Comparison of ENCODE assay signal across 2 cellular contexts in genomic region chr5:78718827-78719226, GRCh38.
TF ChIP-seq lines count a peak whose summit lies in the region.

No MANE protein-coding gene starts in this region.

TF ChIP-seq in GM23338, 12 proteins besides CTCF, POLR2A, EP300 and RAD21:
- TF ChIP-seq STAT1 (IDR thresholded peaks at IDR 0.05; ENCODE audit: unreplicated experiment) (no peak), ZNF114 (CRISPR knock-in tag; IDR thresholded peaks at IDR 0.05) (no peak), EZH2phosphoT487 (IDR thresholded peaks at IDR 0.05; ENCODE audit: unreplicated experiment) (no peak), EZH2 (IDR thresholded peaks at IDR 0.05; ENCODE audit: low read depth, unreplicated experiment) (no peak), JUNB (IDR thresholded peaks at IDR 0.05; ENCODE audit: unreplicated experiment) (no peak), ETS1 (IDR thresholded peaks at IDR 0.05) (no peak), POLR2AphosphoS5 (IDR thresholded peaks at IDR 0.05; ENCODE audit: low read depth) (no peak), CREB1 (CRISPR knock-in tag; IDR thresholded peaks at IDR 0.05; ENCODE audit: low read depth) (no peak), NANOG (IDR thresholded peaks at IDR 0.05; ENCODE audit: borderline replicate concordance) (no peak), ZNF331 (CRISPR knock-in tag; IDR thresholded peaks at IDR 0.05; ENCODE audit: low read depth) (no peak)
- TF ChIP-seq, protein P1, sequence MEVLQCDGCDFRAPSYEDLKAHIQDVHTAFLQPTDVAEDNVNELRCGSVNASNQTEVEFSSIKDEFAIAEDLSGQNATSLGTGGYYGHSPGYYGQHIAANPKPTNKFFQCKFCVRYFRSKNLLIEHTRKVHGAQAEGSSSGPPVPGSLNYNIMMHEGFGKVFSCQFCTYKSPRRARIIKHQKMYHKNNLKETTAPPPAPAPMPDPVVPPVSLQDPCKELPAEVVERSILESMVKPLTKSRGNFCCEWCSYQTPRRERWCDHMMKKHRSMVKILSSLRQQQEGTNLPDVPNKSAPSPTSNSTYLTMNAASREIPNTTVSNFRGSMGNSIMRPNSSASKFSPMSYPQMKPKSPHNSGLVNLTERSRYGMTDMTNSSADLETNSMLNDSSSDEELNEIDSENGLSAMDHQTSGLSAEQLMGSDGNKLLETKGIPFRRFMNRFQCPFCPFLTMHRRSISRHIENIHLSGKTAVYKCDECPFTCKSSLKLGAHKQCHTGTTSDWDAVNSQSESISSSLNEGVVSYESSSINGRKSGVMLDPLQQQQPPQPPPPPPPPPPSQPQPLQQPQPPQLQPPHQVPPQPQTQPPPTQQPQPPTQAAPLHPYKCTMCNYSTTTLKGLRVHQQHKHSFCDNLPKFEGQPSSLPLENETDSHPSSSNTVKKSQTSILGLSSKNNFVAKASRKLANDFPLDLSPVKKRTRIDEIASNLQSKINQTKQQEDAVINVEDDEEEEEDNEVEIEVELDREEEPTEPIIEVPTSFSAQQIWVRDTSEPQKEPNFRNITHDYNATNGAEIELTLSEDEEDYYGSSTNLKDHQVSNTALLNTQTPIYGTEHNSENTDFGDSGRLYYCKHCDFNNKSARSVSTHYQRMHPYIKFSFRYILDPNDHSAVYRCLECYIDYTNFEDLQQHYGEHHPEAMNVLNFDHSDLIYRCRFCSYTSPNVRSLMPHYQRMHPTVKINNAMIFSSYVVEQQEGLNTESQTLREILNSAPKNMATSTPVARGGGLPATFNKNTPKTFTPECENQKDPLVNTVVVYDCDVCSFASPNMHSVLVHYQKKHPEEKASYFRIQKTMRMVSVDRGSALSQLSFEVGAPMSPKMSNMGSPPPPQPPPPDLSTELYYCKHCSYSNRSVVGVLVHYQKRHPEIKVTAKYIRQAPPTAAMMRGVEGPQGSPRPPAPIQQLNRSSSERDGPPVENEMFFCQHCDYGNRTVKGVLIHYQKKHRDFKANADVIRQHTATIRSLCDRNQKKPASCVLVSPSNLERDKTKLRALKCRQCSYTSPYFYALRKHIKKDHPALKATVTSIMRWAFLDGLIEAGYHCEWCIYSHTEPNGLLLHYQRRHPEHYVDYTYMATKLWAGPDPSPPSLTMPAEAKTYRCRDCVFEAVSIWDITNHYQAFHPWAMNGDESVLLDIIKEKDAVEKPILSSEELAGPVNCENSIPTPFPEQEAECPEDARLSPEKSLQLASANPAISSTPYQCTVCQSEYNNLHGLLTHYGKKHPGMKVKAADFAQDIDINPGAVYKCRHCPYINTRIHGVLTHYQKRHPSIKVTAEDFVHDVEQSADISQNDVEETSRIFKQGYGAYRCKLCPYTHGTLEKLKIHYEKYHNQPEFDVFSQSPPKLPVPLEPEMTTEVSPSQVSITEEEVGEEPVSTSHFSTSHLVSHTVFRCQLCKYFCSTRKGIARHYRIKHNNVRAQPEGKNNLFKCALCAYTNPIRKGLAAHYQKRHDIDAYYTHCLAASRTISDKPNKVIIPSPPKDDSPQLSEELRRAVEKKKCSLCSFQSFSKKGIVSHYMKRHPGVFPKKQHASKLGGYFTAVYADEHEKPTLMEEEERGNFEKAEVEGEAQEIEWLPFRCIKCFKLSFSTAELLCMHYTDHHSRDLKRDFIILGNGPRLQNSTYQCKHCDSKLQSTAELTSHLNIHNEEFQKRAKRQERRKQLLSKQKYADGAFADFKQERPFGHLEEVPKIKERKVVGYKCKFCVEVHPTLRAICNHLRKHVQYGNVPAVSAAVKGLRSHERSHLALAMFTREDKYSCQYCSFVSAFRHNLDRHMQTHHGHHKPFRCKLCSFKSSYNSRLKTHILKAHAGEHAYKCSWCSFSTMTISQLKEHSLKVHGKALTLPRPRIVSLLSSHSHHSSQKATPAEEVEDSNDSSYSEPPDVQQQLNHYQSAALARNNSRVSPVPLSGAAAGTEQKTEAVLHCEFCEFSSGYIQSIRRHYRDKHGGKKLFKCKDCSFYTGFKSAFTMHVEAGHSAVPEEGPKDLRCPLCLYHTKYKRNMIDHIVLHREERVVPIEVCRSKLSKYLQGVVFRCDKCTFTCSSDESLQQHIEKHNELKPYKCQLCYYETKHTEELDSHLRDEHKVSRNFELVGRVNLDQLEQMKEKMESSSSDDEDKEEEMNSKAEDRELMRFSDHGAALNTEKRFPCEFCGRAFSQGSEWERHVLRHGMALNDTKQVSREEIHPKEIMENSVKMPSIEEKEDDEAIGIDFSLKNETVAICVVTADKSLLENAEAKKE (CRISPR knock-in tag; IDR thresholded peaks at IDR 0.05), result no peak
- TF ChIP-seq, protein P2, sequence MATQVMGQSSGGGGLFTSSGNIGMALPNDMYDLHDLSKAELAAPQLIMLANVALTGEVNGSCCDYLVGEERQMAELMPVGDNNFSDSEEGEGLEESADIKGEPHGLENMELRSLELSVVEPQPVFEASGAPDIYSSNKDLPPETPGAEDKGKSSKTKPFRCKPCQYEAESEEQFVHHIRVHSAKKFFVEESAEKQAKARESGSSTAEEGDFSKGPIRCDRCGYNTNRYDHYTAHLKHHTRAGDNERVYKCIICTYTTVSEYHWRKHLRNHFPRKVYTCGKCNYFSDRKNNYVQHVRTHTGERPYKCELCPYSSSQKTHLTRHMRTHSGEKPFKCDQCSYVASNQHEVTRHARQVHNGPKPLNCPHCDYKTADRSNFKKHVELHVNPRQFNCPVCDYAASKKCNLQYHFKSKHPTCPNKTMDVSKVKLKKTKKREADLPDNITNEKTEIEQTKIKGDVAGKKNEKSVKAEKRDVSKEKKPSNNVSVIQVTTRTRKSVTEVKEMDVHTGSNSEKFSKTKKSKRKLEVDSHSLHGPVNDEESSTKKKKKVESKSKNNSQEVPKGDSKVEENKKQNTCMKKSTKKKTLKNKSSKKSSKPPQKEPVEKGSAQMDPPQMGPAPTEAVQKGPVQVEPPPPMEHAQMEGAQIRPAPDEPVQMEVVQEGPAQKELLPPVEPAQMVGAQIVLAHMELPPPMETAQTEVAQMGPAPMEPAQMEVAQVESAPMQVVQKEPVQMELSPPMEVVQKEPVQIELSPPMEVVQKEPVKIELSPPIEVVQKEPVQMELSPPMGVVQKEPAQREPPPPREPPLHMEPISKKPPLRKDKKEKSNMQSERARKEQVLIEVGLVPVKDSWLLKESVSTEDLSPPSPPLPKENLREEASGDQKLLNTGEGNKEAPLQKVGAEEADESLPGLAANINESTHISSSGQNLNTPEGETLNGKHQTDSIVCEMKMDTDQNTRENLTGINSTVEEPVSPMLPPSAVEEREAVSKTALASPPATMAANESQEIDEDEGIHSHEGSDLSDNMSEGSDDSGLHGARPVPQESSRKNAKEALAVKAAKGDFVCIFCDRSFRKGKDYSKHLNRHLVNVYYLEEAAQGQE (IDR thresholded peaks at IDR 0.05; ENCODE audit: unreplicated experiment), result no peak

TF ChIP-seq in H1, 55 proteins besides CTCF, POLR2A, EP300 and RAD21 (continued from another document):
- TF ChIP-seq CBX8 (IDR thresholded peaks at IDR 0.05; ENCODE audit: borderline replicate concordance, low read depth, low read length) (no peak), TEAD4 (IDR thresholded peaks at IDR 0.05; ENCODE audit: low read depth, low read length) (no peak), KDM5A (IDR thresholded peaks at IDR 0.05; ENCODE audit: low read length) (no peak), SP1 (IDR thresholded peaks at IDR 0.05; ENCODE audit: low read depth, low read length) (no peak), SRF (IDR thresholded peaks at IDR 0.05; ENCODE audit: low read depth, low read length) (no peak), NRF1 (IDR thresholded peaks at IDR 0.05; ENCODE audit: low read depth, low read length) (no peak), BRCA1 (IDR thresholded peaks at IDR 0.05; ENCODE audit: low read depth, low read length) (no peak), ASH2L (IDR thresholded peaks at IDR 0.05; ENCODE audit: low read length) (no peak), TAF1 (IDR thresholded peaks at IDR 0.05; ENCODE audit: low read depth, low read length) (no peak), EGR1 (IDR thresholded peaks at IDR 0.05; ENCODE audit: borderline replicate concordance, low read depth, low read length) (no peak), POLR2AphosphoS5 (IDR thresholded peaks at IDR 0.05; ENCODE audit: low read depth, low read length) (no peak), RXRA (IDR thresholded peaks at IDR 0.05; ENCODE audit: insufficient read depth, low read depth, low read length) (no peak), GABPA (IDR thresholded peaks at IDR 0.05; ENCODE audit: borderline replicate concordance, insufficient read depth, low read length) (no peak)
- TF ChIP-seq, protein P3, sequence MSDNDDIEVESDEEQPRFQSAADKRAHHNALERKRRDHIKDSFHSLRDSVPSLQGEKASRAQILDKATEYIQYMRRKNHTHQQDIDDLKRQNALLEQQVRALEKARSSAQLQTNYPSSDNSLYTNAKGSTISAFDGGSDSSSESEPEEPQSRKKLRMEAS (IDR thresholded peaks at IDR 0.05), result no peak
- TF ChIP-seq, protein P4, sequence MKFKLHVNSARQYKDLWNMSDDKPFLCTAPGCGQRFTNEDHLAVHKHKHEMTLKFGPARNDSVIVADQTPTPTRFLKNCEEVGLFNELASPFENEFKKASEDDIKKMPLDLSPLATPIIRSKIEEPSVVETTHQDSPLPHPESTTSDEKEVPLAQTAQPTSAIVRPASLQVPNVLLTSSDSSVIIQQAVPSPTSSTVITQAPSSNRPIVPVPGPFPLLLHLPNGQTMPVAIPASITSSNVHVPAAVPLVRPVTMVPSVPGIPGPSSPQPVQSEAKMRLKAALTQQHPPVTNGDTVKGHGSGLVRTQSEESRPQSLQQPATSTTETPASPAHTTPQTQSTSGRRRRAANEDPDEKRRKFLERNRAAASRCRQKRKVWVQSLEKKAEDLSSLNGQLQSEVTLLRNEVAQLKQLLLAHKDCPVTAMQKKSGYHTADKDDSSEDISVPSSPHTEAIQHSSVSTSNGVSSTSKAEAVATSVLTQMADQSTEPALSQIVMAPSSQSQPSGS (IDR thresholded peaks at IDR 0.05; ENCODE audit: low read length), result no peak
- TF ChIP-seq, protein P5, sequence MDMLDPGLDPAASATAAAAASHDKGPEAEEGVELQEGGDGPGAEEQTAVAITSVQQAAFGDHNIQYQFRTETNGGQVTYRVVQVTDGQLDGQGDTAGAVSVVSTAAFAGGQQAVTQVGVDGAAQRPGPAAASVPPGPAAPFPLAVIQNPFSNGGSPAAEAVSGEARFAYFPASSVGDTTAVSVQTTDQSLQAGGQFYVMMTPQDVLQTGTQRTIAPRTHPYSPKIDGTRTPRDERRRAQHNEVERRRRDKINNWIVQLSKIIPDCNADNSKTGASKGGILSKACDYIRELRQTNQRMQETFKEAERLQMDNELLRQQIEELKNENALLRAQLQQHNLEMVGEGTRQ (IDR thresholded peaks at IDR 0.05; ENCODE audit: low read length), result no peak
